8 cellular contexts compared by ENCODE assay signal in the genomic region with DNA sequence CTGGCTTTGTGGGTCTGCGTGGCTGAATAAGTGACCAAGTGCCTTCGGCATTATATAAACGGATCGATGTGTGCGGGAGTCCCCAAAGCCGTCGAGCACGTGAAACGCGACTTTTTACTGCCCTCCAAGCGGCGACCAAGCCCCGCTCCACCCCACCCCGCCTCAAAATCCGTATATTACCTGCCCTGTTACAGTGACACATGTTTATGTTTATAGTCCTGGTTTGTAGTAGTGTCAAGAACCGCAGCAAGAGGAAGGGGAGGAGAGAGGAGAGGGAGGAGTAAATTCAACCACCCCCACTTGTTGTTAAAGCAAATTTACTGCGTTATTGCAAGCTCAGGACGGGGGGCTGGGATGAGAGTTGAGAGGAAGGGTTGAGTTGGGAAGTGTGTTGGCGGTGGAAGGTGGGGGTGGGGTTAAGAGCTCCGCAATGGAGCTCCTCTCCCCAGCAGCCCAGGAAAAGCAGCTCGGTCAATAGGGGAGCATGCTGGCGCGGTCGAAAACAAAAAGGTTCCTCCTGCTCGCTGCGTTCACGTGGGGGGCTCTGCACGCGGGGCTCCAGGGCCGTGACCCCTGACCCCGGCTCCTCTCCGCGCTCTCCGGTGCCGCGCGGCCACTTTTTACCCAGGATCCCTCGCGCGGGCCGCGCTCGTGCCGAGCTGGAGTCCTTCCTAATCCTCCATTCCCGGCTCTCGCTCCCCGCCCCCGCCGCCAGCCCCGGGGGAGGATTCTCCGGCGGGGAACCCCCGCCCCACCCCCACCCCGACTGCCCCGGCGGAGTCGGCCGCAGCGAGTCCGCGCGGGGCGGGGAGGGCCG. TPM values are rescaled to one million over a fixed set of nuclear protein-coding genes. Genes with fewer than 3 reads are reported as not detected.
DNase-seq lines count a peak whose midpoint lies in the region; ATAC-seq lines count a peak whose summit lies in the region.

A gene (minus strand): TSS at position 316 of the 817 bp plus-strand sequence. CDS start 7,860 bp downstream, outside the sequence.

- DNase-seq in NCI-H2107 (lab: John Stamatoyannopoulos, UW) (peak; percentile 70), UCSD-AML1 (lab: John Stamatoyannopoulos, UW; ENCODE audit: unreplicated experiment) (peak; percentile 88), inferior parietal cortex (ENCODE audit: extremely low spot score) (peak; percentile 78)
- peak; percentile 74 for DNase-seq in central memory CD4-positive, alpha-beta T cell

- H3K27me3 ChIP-seq in skeletal muscle tissue (ENCODE audit: control insufficient read depth in 3 of 3, insufficient read depth in 3 of 3, low read length in 3 of 3) = no peaks in the 10 kb centered on the region

- no peaks in the 10 kb centered on the region for H3K36me3 ChIP-seq in skeletal muscle tissue (ENCODE audit: control insufficient read depth in 3 of 3, insufficient read depth in 3 of 3, low read length in 3 of 3)

- H3K9ac ChIP-seq in skeletal muscle tissue (ENCODE audit: low read depth in 1 of 3, low read length in 3 of 3) = peak within 1 kb of the TSS; percentile 82 to 90 (median 90)

- ATAC-seq in GM18511 (IDR thresholded peaks at IDR 0.05; ENCODE audit: unreplicated experiment) (peak; percentile 56), HG03045 (IDR thresholded peaks at IDR 0.05; ENCODE audit: unreplicated experiment) (peak; percentile 68), GM19328 (IDR thresholded peaks at IDR 0.05; ENCODE audit: unreplicated experiment) (no peak)

- H3K4me3 ChIP-seq in skeletal muscle tissue (ENCODE audit: low read length in 3 of 3) = peak within 1 kb of the TSS; percentile 83 to 91 (median 86)

- H3K27ac ChIP-seq in skeletal muscle tissue (ENCODE audit: low read depth, low read length) = peak within 1 kb of the TSS; percentile 98

- H3K4me1 ChIP-seq in skeletal muscle tissue (ENCODE audit: control insufficient read depth in 3 of 3, insufficient read depth in 3 of 3, low read length in 3 of 3) = peaks cover 4 to 14% (median 11%) of the 10 kb centered on the region in 3 donors

- no peaks in the 10 kb centered on the region for H3K9me3 ChIP-seq in skeletal muscle tissue (ENCODE audit: control insufficient read depth in 3 of 3, low read length in 3 of 3)

RNA-seq across cellular contexts. Expression of the gene that starts here (rescaled TPM):
- total RNA-seq in skeletal muscle tissue = 2.1 TPM
